Comparison of ENCODE assay signal across 17 cellular contexts in the genomic region with DNA sequence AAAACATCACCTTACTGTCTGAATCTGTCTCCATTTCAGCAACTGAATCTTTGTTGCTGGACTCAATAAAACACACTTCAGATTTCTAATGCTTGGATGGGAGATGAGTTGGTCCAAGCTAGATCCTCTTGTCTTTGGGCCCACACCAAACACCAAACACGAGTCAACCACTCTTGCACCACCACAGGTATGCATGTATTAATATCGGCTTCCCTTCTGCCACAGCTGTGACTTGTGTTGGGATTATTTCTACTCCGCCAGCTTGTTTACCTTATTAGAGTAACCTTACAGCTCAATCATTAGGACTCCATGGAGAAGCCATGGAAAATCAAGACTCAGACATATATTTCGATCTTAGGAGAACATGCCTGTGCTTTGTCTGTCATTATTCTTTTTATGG. TPM values are rescaled to one million over a fixed set of nuclear protein-coding genes. Genes with fewer than 3 reads are reported as not detected.
A peak's percentile ranks its signal among the peaks of the same experiment; 100 is the strongest.
DNase-seq lines count a peak whose midpoint lies in the region; ATAC-seq and TF ChIP-seq lines count a peak whose summit lies in the region.
"Had no signal": no experiment of that assay in that cellular context is flagged by ENCODE, and none has a peak within 500 bp of the region (broad histone marks: within the 10 kb centered on the region; RNA-seq: fewer than 3 reads in every experiment).

No MANE protein-coding gene starts in this region.

- intact Hi-C loops in activated CD8-positive, alpha-beta T cell treated with anti-CD3 and anti-CD28 coated beads for 36 hours (cut with micrococcal nuclease): no loop called here

- H3K4me2 ChIP-seq in OCI-LY1 (ENCODE audit: low read length): no peak overlapping the region

- no peak overlapping the region for H2AFZ ChIP-seq in OCI-LY1 (ENCODE audit: low read length)

- H4K20me1 ChIP-seq in OCI-LY1 (ENCODE audit: insufficient read depth, low read length): no peaks in the 10 kb centered on the region

- H3K79me2 ChIP-seq in OCI-LY1 (ENCODE audit: insufficient read depth, low read length): peaks cover 14% of the 10 kb centered on the region

- no peaks in the 10 kb centered on the region for H3K27me3 ChIP-seq in AG04450 (ENCODE audit: control insufficient read depth, insufficient read depth, low read length)
- H3K27me3 ChIP-seq in OCI-LY1 (ENCODE audit: insufficient read depth, low read length): no peaks in the 10 kb centered on the region
- no peaks in the 10 kb centered on the region for H3K27me3 ChIP-seq in SJCRH30

- no peaks in the 10 kb centered on the region for H3K9me2 ChIP-seq in OCI-LY1 (ENCODE audit: low read depth, low read length)

- peaks cover 26% of the 10 kb centered on the region for H3K36me3 Mint-ChIP-seq in HFFc6 (ENCODE audit: low read depth)
- H3K36me3 Mint-ChIP-seq in activated CD8-positive, alpha-beta T cell treated with anti-CD3 and anti-CD28 coated beads for 36 hours (ENCODE audit: low read depth): peaks cover 5% of the 10 kb centered on the region
- H3K36me3 Mint-ChIP-seq: CD8-positive, alpha-beta T cell had no signal

- in situ Hi-C loops in astrocyte of the spinal cord (cut with HindIII; ENCODE audit: low sequenced_read_pairs): no loop called here

- H3K9me3 ChIP-seq in AG04450 (ENCODE audit: control insufficient read depth, insufficient read depth, low read length) (no peaks in the 10 kb centered on the region), OCI-LY1 (ENCODE audit: low read length) (no peaks in the 10 kb centered on the region), SJCRH30 (replicated peaks) (no peaks in the 10 kb centered on the region)

- no peak for TF ChIP-seq CTCF in AG04450 (IDR thresholded peaks at IDR 0.05; ENCODE audit: low read depth, low read length)
- no peak for TF ChIP-seq CTCF in HFFc6 (IDR thresholded peaks at IDR 0.05)
- TF ChIP-seq CTCF in OCI-LY1 (IDR thresholded peaks at IDR 0.05; ENCODE audit: low read length): no peak
- TF ChIP-seq CTCF in astrocyte of the spinal cord (IDR thresholded peaks at IDR 0.05; ENCODE audit: low read depth, low read length): no peak
- TF ChIP-seq CTCF in activated CD8-positive, alpha-beta T cell treated with anti-CD3 and anti-CD28 coated beads for 36 hours (IDR thresholded peaks at IDR 0.05): no peak

- POLR2A ChIA-PET in AG04450 (lab: Yijun Ruan, JAX): no interaction called here
- POLR2A ChIA-PET in activated CD8-positive, alpha-beta T cell treated with anti-CD3 and anti-CD28 coated beads for 36 hours (lab: Charles Lee): interaction anchor here (1.3 to 1.5 kb wide), 2 partner anchors 46 to 51 kb away, joined by 3 to 4 read pairs; no protein-coding TSS in a partner anchor

- CTCF ChIA-PET in AG04450 (lab: Charles Lee): interaction anchor here (0.7 kb wide), 1 partner anchor 158 kb away, joined by 3 read pairs; no protein-coding TSS in a partner anchor
- CTCF ChIA-PET in activated CD8-positive, alpha-beta T cell treated with anti-CD3 and anti-CD28 coated beads for 36 hours (lab: Charles Lee): no interaction called here

- no peak for ATAC-seq in GM21737 (IDR thresholded peaks at IDR 0.05; ENCODE audit: unreplicated experiment)
- no peak for ATAC-seq in activated CD8-positive, alpha-beta T cell treated with anti-CD3 and anti-CD28 coated beads for 36 hours
- ATAC-seq: CD8-positive, alpha-beta T cell; HCT116 had no signal

- H3K36me3 ChIP-seq in OCI-LY1 (ENCODE audit: insufficient read depth, low read length): peaks cover 32% of the 10 kb centered on the region
- no peaks in the 10 kb centered on the region for H3K36me3 ChIP-seq in SJCRH30

- peaks cover 34% of the 10 kb centered on the region for H3K4me1 Mint-ChIP-seq in HFFc6 (ENCODE audit: low read depth)
- peaks cover 26% of the 10 kb centered on the region for H3K4me1 Mint-ChIP-seq in activated CD8-positive, alpha-beta T cell treated with anti-CD3 and anti-CD28 coated beads for 36 hours (ENCODE audit: low read depth)

- no peaks in the 10 kb centered on the region; the same call in 1 of the 2 replicates for H3F3A ChIP-seq in OCI-LY1 (ENCODE audit: insufficient read depth, low read length)

- peak overlapping the region; percentile 2 for H3K27ac ChIP-seq in AG04450 (ENCODE audit: low read depth, low read length)
- H3K27ac ChIP-seq in OCI-LY1 (ENCODE audit: low read depth, low read length, poor library complexity, severe bottlenecking): peak overlapping the region; percentile 10
- no peak overlapping the region for H3K27ac ChIP-seq in SJCRH30
- H3K27ac ChIP-seq: HL-60 had no signal

- H3K9me3 Mint-ChIP-seq in HFFc6: no peaks in the 10 kb centered on the region
- peaks cover 8% of the 10 kb centered on the region for H3K9me3 Mint-ChIP-seq in activated CD8-positive, alpha-beta T cell treated with anti-CD3 and anti-CD28 coated beads for 36 hours
- H3K9me3 Mint-ChIP-seq: CD8-positive, alpha-beta T cell had no signal

- peak overlapping the region; percentile 13; the same call in 1 of the 2 replicates for H3K27ac Mint-ChIP-seq in HFFc6
- H3K27ac Mint-ChIP-seq in activated CD8-positive, alpha-beta T cell treated with anti-CD3 and anti-CD28 coated beads for 36 hours: no peak overlapping the region
- H3K27ac Mint-ChIP-seq: CD8-positive, alpha-beta T cell had no signal

- peaks cover 4% of the 10 kb centered on the region; the same call in 1 of the 2 replicates for H3K27me3 Mint-ChIP-seq in HFFc6 (ENCODE audit: insufficient read depth)
- H3K27me3 Mint-ChIP-seq in activated CD8-positive, alpha-beta T cell treated with anti-CD3 and anti-CD28 coated beads for 36 hours: no peaks in the 10 kb centered on the region

- no peak overlapping the region for H3K4me3 ChIP-seq in AG04450 (ENCODE audit: low read depth, low read length)
- H3K4me3 ChIP-seq in OCI-LY1 (ENCODE audit: low read depth, low read length, poor library complexity, severe bottlenecking): no peak overlapping the region
- no peak overlapping the region for H3K4me3 ChIP-seq in astrocyte of the spinal cord (ENCODE audit: low read depth, low read length)
- no peak overlapping the region for H3K4me3 ChIP-seq in SJCRH30

- H3K4me1 ChIP-seq in OCI-LY1 (ENCODE audit: insufficient read depth, low read length, severe bottlenecking) (peaks cover 22% of the 10 kb centered on the region), SJCRH30 (no peaks in the 10 kb centered on the region)

- H3K9ac ChIP-seq in OCI-LY1 (ENCODE audit: low read length): no peak overlapping the region

- no peak overlapping the region for H3K4me3 Mint-ChIP-seq in HFFc6
- no peak overlapping the region for H3K4me3 Mint-ChIP-seq in activated CD8-positive, alpha-beta T cell treated with anti-CD3 and anti-CD28 coated beads for 36 hours
- H3K4me3 Mint-ChIP-seq: CD14-positive monocyte; CD8-positive, alpha-beta T cell had no signal

- DNase-seq in AG04450 (ENCODE audit: low read depth, low spot score) (no peak), HFFc6 (peak; percentile 54), astrocyte of the spinal cord (ENCODE audit: low read depth, low spot score) (peak; percentile 61), SJCRH30 (no peak)
- DNase-seq in activated CD8-positive, alpha-beta T cell treated with anti-CD3 and anti-CD28 coated beads for 36 hours: no peak
- DNase-seq: 8988T; ACHN; CD8-positive, alpha-beta T cell; COR-L47; DMS153; DND-41; GDM1 had no signal

RNA-seq across cellular contexts. Expression of gene XYLT1, which starts 49.9 kb away (rescaled TPM):
- 6.7 and 9.2 TPM in 2 replicates for polyA plus RNA-seq in AG04450 (2011; rRNA removed)
- polyA minus RNA-seq in AG04450 (2011; rRNA and poly(A)+ RNA removed): 27.7 and 36.1 TPM in 2 replicates
- 10 to 100 TPM; 22.0 to 51.1 (median 27.5) TPM for total RNA-seq in HFFc6 (2021; fragmentation: NEBNext Ultra II Directional; extraction: Animal tissue kit (Norgen Biotek cat#: 25700))
- 1 to 10 TPM; 7.3 to 8.9 TPM for total RNA-seq in activated CD8-positive, alpha-beta T cell treated with anti-CD3 and anti-CD28 coated beads for 36 hours
- under 0.01 and 0.03 TPM in 2 replicates for total RNA-seq in SJCRH30 (2014; rRNA removed; shearing (Covaris generic))

Comparison
In these comparisons a context has a peak if more than half of its experiments do, and no peak if none do; other contexts are left out.
1. DNase-seq: peak in HFFc6 (single experiment) and astrocyte of the spinal cord (single experiment); none in AG04450 (single experiment), activated CD8-positive, alpha-beta T cell treated with anti-CD3 and anti-CD28 coated beads for 36 hours (single experiment) and SJCRH30 (0 of 2).